ENCODE assay signal across 1 cellular context in genomic region chr3:47381317-47382157, GRCh38.
TF ChIP-seq lines count a peak whose summit lies in the region.

No MANE protein-coding gene starts in this region.

TF ChIP-seq in HepG2, 621 proteins besides CTCF, POLR2A, EP300 and RAD21 (continued from another document and continues in another):
- TF ChIP-seq ZNF513 (CRISPR knock-in tag; conservative IDR thresholded peaks at IDR 0.05): no peak
- TF ChIP-seq ZBTB14 (CRISPR knock-in tag; IDR thresholded peaks at IDR 0.05): no peak
- peak; percentile 35; the same call in 1 of the 2 replicates for TF ChIP-seq HDAC1 (CRISPR knock-in tag; IDR thresholded peaks at IDR 0.05)
- TF ChIP-seq ZNF33B (CRISPR knock-in tag; IDR thresholded peaks at IDR 0.05): no peak
- no peak for TF ChIP-seq U2AF2 (IDR thresholded peaks at IDR 0.05; ENCODE audit: low read depth, low read length)
- TF ChIP-seq ZNF510 (CRISPR knock-in tag; IDR thresholded peaks at IDR 0.05; ENCODE audit: low read depth): no peak; the same call in 1 of the 2 replicates
- no peak for TF ChIP-seq KMT2B (CRISPR knock-in tag; IDR thresholded peaks at IDR 0.05)
- no peak; the same call in 1 of the 2 replicates for TF ChIP-seq CAMTA2 (CRISPR knock-in tag; IDR thresholded peaks at IDR 0.05; ENCODE audit: borderline replicate concordance)
- TF ChIP-seq ZSCAN20 (CRISPR knock-in tag; IDR thresholded peaks at IDR 0.05; ENCODE audit: borderline replicate concordance): no peak
- no peak for TF ChIP-seq DMTF1 (CRISPR knock-in tag; IDR thresholded peaks at IDR 0.05)
- no peak for TF ChIP-seq TFDP1 (CRISPR knock-in tag; IDR thresholded peaks at IDR 0.05; ENCODE audit: borderline replicate concordance)
- no peak for TF ChIP-seq WIZ (CRISPR knock-in tag; IDR thresholded peaks at IDR 0.05)
- no peak for TF ChIP-seq HNRNPK (IDR thresholded peaks at IDR 0.05; ENCODE audit: low read depth, low read length, poor library complexity, severe bottlenecking)
- TF ChIP-seq RFX1 (IDR thresholded peaks at IDR 0.05): no peak
- 0 out of 2 replicates have a peak, but pooled peaks have one; percentile 11 for TF ChIP-seq BRF2 (CRISPR knock-in tag; IDR thresholded peaks at IDR 0.05)
- TF ChIP-seq MEIS1 (CRISPR knock-in tag; IDR thresholded peaks at IDR 0.05; ENCODE audit: borderline replicate concordance): no peak; the same call in 1 of the 2 replicates
- no peak for TF ChIP-seq ZBTB1 (CRISPR knock-in tag; IDR thresholded peaks at IDR 0.05; ENCODE audit: borderline replicate concordance)
- no peak for TF ChIP-seq NR2C2 (CRISPR knock-in tag; IDR thresholded peaks at IDR 0.05; ENCODE audit: borderline replicate concordance)
- no peak for TF ChIP-seq ZFP90 (CRISPR knock-in tag; IDR thresholded peaks at IDR 0.05; ENCODE audit: borderline replicate concordance)
- TF ChIP-seq DZIP1 (CRISPR knock-in tag; IDR thresholded peaks at IDR 0.05): no peak
- TF ChIP-seq NCOR1 (IDR thresholded peaks at IDR 0.05; ENCODE audit: borderline replicate concordance, low read length): no peak
- no peak for TF ChIP-seq ZSCAN30 (CRISPR knock-in tag; IDR thresholded peaks at IDR 0.05)
- peak; percentile 79 for TF ChIP-seq SAP130 (CRISPR knock-in tag; IDR thresholded peaks at IDR 0.05; ENCODE audit: low read depth)
- no peak for TF ChIP-seq KAT2B (IDR thresholded peaks at IDR 0.05; ENCODE audit: borderline replicate concordance, low read depth, low read length)
- no peak for TF ChIP-seq JDP2 (CRISPR knock-in tag; IDR thresholded peaks at IDR 0.05; ENCODE audit: borderline replicate concordance)
- no peak for TF ChIP-seq KLF12 (CRISPR knock-in tag; IDR thresholded peaks at IDR 0.05; ENCODE audit: borderline replicate concordance)
- no peak for TF ChIP-seq ZFY (CRISPR knock-in tag; IDR thresholded peaks at IDR 0.05)
- no peak for TF ChIP-seq MED13 (CRISPR knock-in tag; IDR thresholded peaks at IDR 0.05)
- TF ChIP-seq TERF1 (CRISPR knock-in tag; IDR thresholded peaks at IDR 0.05): no peak
- no peak for TF ChIP-seq ZKSCAN8 (CRISPR knock-in tag; IDR thresholded peaks at IDR 0.05; ENCODE audit: borderline replicate concordance)
- no peak for TF ChIP-seq DR1 (CRISPR knock-in tag; IDR thresholded peaks at IDR 0.05)
- no peak for TF ChIP-seq RAD51 (IDR thresholded peaks at IDR 0.05; ENCODE audit: borderline replicate concordance)
- TF ChIP-seq FOXO4 (CRISPR knock-in tag; conservative IDR thresholded peaks at IDR 0.05): no peak
- no peak for TF ChIP-seq GATA4 (IDR thresholded peaks at IDR 0.05; ENCODE audit: borderline replicate concordance, low read depth)
- TF ChIP-seq KDM1A (CRISPR knock-in tag; IDR thresholded peaks at IDR 0.05): no peak
- no peak for TF ChIP-seq ZNF484 (CRISPR knock-in tag; IDR thresholded peaks at IDR 0.05; ENCODE audit: borderline replicate concordance, low read depth)
- TF ChIP-seq PRPF4 (IDR thresholded peaks at IDR 0.05; ENCODE audit: low read depth, low read length, poor library complexity, severe bottlenecking): no peak
- TF ChIP-seq HMG20A (CRISPR knock-in tag; IDR thresholded peaks at IDR 0.05; ENCODE audit: borderline replicate concordance): no peak
- no peak for TF ChIP-seq HNRNPH1 (optimal IDR thresholded peaks at IDR 0.05; ENCODE audit: low read depth, low read length)
- TF ChIP-seq ZNF605 (CRISPR knock-in tag; IDR thresholded peaks at IDR 0.05): no peak
- TF ChIP-seq JUNB (CRISPR knock-in tag; IDR thresholded peaks at IDR 0.05; ENCODE audit: borderline replicate concordance): no peak
- TF ChIP-seq ZNF335 (CRISPR knock-in tag; IDR thresholded peaks at IDR 0.05): no peak
- TF ChIP-seq MZF1 (CRISPR knock-in tag; IDR thresholded peaks at IDR 0.05; ENCODE audit: borderline replicate concordance): no peak
- TF ChIP-seq CEBPG (CRISPR knock-in tag; IDR thresholded peaks at IDR 0.05): no peak
- no peak for TF ChIP-seq EZH2 (conservative IDR thresholded peaks at IDR 0.05; ENCODE audit: low read depth, low read length)
- no peak for TF ChIP-seq ZC3H4 (CRISPR knock-in tag; IDR thresholded peaks at IDR 0.05; ENCODE audit: borderline replicate concordance)
- TF ChIP-seq STAT6 (CRISPR knock-in tag; IDR thresholded peaks at IDR 0.05; ENCODE audit: borderline replicate concordance): no peak
- no peak for TF ChIP-seq ZNF296 (CRISPR knock-in tag; conservative IDR thresholded peaks at IDR 0.05)
- no peak for TF ChIP-seq SALL2 (CRISPR knock-in tag; IDR thresholded peaks at IDR 0.05)
- no peak for TF ChIP-seq ZBTB46 (CRISPR knock-in tag; IDR thresholded peaks at IDR 0.05; ENCODE audit: borderline replicate concordance)
- no peak for TF ChIP-seq SIX1 (CRISPR knock-in tag; IDR thresholded peaks at IDR 0.05; ENCODE audit: borderline replicate concordance)
